In the genomic region with DNA sequence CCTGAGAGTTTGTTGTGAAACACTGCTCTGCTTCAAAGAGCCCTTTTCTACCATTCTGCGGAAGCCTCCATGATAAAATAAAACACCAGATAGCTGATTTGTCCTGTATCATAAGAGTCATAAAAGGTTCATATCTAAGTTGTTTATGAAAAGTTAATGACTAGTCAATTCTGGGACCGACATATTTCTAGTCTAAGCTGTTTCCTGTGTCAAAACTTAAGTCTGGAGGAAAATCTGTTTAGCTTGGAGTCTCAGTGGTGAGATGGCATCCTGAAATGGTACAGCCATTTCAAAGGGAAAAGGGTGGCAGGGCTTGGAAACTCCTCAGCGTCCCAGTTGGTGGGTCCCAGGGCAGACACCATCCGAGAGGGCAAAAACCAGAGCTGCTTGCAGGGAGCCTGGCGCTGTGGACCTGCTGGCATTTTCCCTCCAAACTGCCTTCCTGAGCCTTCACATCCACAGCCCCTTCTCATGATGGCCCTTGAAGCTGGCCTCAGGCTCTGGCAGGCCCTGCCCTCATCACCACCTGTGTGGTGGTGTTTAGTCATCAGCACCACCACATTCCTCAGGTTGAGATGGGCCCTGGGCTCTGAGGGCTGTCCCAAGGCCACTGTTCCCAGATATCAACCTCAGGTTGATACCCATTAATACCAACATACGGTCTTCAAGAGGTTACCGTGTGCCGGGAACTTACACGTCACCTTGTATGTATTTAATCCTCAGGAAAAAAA, we compare ENCODE assay signal across 29 cellular contexts.
DNase-seq lines count a peak whose midpoint lies in the region; ATAC-seq, FAIRE-seq and TF ChIP-seq lines count a peak whose summit lies in the region.
"Had no signal": no experiment of that assay in that cellular context is flagged by ENCODE, and none has a peak within 500 bp of the region (broad histone marks: within the 10 kb centered on the region; RNA-seq: fewer than 3 reads in every experiment).

No MANE protein-coding gene starts in this region.

- no peaks in the 10 kb centered on the region for H4K20me1 ChIP-seq in H1 (replicated peaks in 1 of 2; ENCODE audit: control insufficient read depth in 1 of 2, insufficient read depth in 2 of 2, low read length in 2 of 2)

- H3K23me2 ChIP-seq in H1 (ENCODE audit: low read depth, low read length) = no peaks in the 10 kb centered on the region

- no peaks in the 10 kb centered on the region; the same call in 1 of the 2 replicates for H3K4me1 ChIP-seq in HEK293 (ENCODE audit: control insufficient read depth, insufficient read depth, low read length)
- H3K4me1 ChIP-seq in H1 (replicated peaks in 1 of 4; ENCODE audit: control insufficient read depth in 3 of 4, insufficient read depth in 4 of 4, low read length in 3 of 4) = peaks cover 0 to 4% (median 0%) of the 10 kb centered on the region in 4 experiments; a peak in 1 of 7 replicates
- H3K4me1 ChIP-seq: adrenal gland, HAP-1 had no signal

- CTCF ChIA-PET in HEK293 (lab: Yijun Ruan, JAX) = no interaction called here
- CTCF ChIA-PET in H1 (lab: Charles Lee; ENCODE audit: partially characterized antibody) = interaction anchor here (0.7 to 8.6 kb wide), 6 partner anchors 9 to 124 kb away, joined by 3 to 65 read pairs (median 4); no protein-coding TSS in a partner anchor

- no peak overlapping the region for H4K91ac ChIP-seq in H1 (replicated peaks; ENCODE audit: insufficient read length, low read length)

- H3K4me3 ChIP-seq in HEK293 (ENCODE audit: low read depth, low read length) (no peak overlapping the region), H1 (ENCODE audit: extremely low read depth in 1 of 4, insufficient read depth in 2 of 4, low read depth in 3 of 4, low read length in 4 of 4) (no peak overlapping the region)
- H3K4me3 ChIP-seq: adrenal gland, GM12878, HAP-1, thoracic aorta had no signal

- H3K23ac ChIP-seq in H1 (ENCODE audit: insufficient read length) = no peak overlapping the region

- no peak for TF ChIP-seq EP300 in H1 (IDR thresholded peaks at IDR 0.05; ENCODE audit: borderline replicate concordance in 1 of 2, low read depth in 2 of 2, low read length in 2 of 2)

- no peak overlapping the region for H3K4me2 ChIP-seq in H1 (ENCODE audit: insufficient read depth in 1 of 2, low read depth in 2 of 2, low read length in 2 of 2)

- no peak for FAIRE-seq in H1 (lab: Jason Lieb, UNC)
- FAIRE-seq: GM12878 had no signal

- H3K79me2 ChIP-seq in H1 (ENCODE audit: control insufficient read depth in 1 of 2, insufficient read depth in 2 of 2, low read length in 2 of 2) = no peaks in the 10 kb centered on the region
- H3K79me2 ChIP-seq: parathyroid adenoma had no signal

- no peak overlapping the region for H3K4ac ChIP-seq in H1 (replicated peaks; ENCODE audit: insufficient read length, low read depth, low read length)

- H3K56ac ChIP-seq in H1 (replicated peaks; ENCODE audit: insufficient read length, low read depth, low read length) = no peak overlapping the region

- no peak overlapping the region for H3K18ac ChIP-seq in H1 (ENCODE audit: extremely low read depth, low read length)

- no peak for TF ChIP-seq RAD21 in H1 (IDR thresholded peaks at IDR 0.05 in 1 of 2, conservative IDR thresholded peaks at IDR 0.05 in 1 of 2; ENCODE audit: low read depth in 2 of 2, low read length in 2 of 2)

- POLR2A ChIA-PET in HEK293 (lab: Yijun Ruan, JAX) = no interaction called here
- POLR2A ChIA-PET in H1 (lab: Charles Lee; ENCODE audit: partially characterized antibody) = interaction anchor here (0.7 kb wide), 1 partner anchor 771 kb away, joined by 3 read pairs; no protein-coding TSS in a partner anchor

- H4K5ac ChIP-seq in H1 (ENCODE audit: insufficient read length, low read depth, low read length) = no peak overlapping the region

- H3K9me3 ChIP-seq in HEK293 (ENCODE audit: control insufficient read depth, insufficient read depth, low read depth, low read length) (no peaks in the 10 kb centered on the region), H1 (ENCODE audit: insufficient read depth in 2 of 2, low read depth in 1 of 2, low read length in 1 of 2) (no peaks in the 10 kb centered on the region)
- H3K9me3 ChIP-seq: adrenal gland, BE2C, HAP-1, thoracic aorta had no signal

- 84% methylated on average over 9 of the region's 9 CpGs; no CpG with 5 or more reads in 1 of the 2 experiments for whole genome bisulfite sequencing in H1 (ENCODE audit: extremely low coverage in 1 of 2, insufficient coverage in 1 of 2, insufficient read length in 1 of 2, insufficient replicate concordance in 2 of 2, low coverage in 1 of 2, low lambda C conversion rate in 2 of 2, missing lambda C conversion rate in 1 of 2), 2 experiments

- H3K79me1 ChIP-seq in H1 (ENCODE audit: low read depth, low read length) = no peaks in the 10 kb centered on the region; the same call in 1 of the 2 replicates

- no peaks in the 10 kb centered on the region for H3K27me3 ChIP-seq in H1 (replicated peaks in 1 of 4; ENCODE audit: control insufficient read depth in 3 of 4, extremely low read depth in 1 of 4, insufficient read depth in 3 of 4, low read length in 3 of 4)
- H3K27me3 ChIP-seq: adrenal gland, BE2C had no signal

- no peak overlapping the region for H2BK15ac ChIP-seq in H1 (ENCODE audit: low read length)

- H3K9ac ChIP-seq in H1 (replicated peaks in 1 of 4; ENCODE audit: extremely low read depth in 1 of 4, low read depth in 3 of 4, low read length in 3 of 4) = no peak overlapping the region
- H3K9ac ChIP-seq: parathyroid adenoma had no signal

- no peak overlapping the region for H4K8ac ChIP-seq in H1 (ENCODE audit: extremely low read depth, insufficient read depth, low read length)

- H3K36me3 ChIP-seq in HEK293 (ENCODE audit: control insufficient read depth in 2 of 2, insufficient read depth in 1 of 2, low read length in 2 of 2) (no peaks in the 10 kb centered on the region), H1 (ENCODE audit: control insufficient read depth in 2 of 4, insufficient read depth in 4 of 4, low read length in 3 of 4) (no peaks in the 10 kb centered on the region; a peak in 1 of 8 replicates)
- H3K36me3 ChIP-seq: adrenal gland, BE2C, HAP-1, thoracic aorta had no signal

- H2BK12ac ChIP-seq in H1 (ENCODE audit: low read depth, low read length) = no peak overlapping the region

- no peak overlapping the region for H3K14ac ChIP-seq in H1 (ENCODE audit: insufficient read length)

- H3K27ac ChIP-seq in C4-2B (peak overlapping the region; percentile 15; the same call in 1 of the 2 replicates), HEK293 (ENCODE audit: extremely low read depth, low read depth, low read length) (no peak overlapping the region), H1 (ENCODE audit: low read depth, low read length) (no peak overlapping the region)
- H3K27ac ChIP-seq: adrenal gland, parathyroid adenoma, thoracic aorta had no signal

- no peak overlapping the region for H2BK120ac ChIP-seq in H1 (replicated peaks; ENCODE audit: low read depth, low read length)

- ATAC-seq in HG03135 (IDR thresholded peaks at IDR 0.05; ENCODE audit: unreplicated experiment) = no peak
- ATAC-seq: GM12878; left lobe of liver; stimulated activated naive CD8-positive, alpha-beta T cell treated with anti-CD3 and anti-CD28 coated beads, Interleukin-15, amount 100 ng/mL, for 72 hours had no signal

- H2AFZ ChIP-seq in H1 (ENCODE audit: low read length) = no peak overlapping the region
- H2AFZ ChIP-seq: parathyroid adenoma had no signal

- TF ChIP-seq CTCF in C4-2B (conservative IDR thresholded peaks at IDR 0.05) (no peak), HEK293 (tag by site-specific recombination; IDR thresholded peaks at IDR 0.05) (no peak), H1 (IDR thresholded peaks at IDR 0.05; ENCODE audit: control extremely low read depth in 1 of 3, insufficient read depth in 1 of 3, low read depth in 1 of 3, low read length in 3 of 3) (no peak)

- H2BK20ac ChIP-seq in H1 (ENCODE audit: low read length) = no peak overlapping the region

- 0 out of 2 replicates have a peak overlapping the region, but pooled peaks have one; percentile 70 for H2AK5ac ChIP-seq in H1 (ENCODE audit: low read depth, low read length)

- DNase-seq in H1 (ENCODE audit: low read depth in 1 of 2, low spot score in 2 of 2) (no peak), mesenteric fat pad (ENCODE audit: low spot score) (peak; percentile 83), NOMO-1 treated with dmso at 0.1 percent for 144 hours (lab: John Stamatoyannopoulos, UW; ENCODE audit: unreplicated experiment) (no peak), NCI-H2029 treated with DMSO at 0.1 percent for 48 hours (lab: John Stamatoyannopoulos, UW) (no peak)
- DNase-seq in stimulated activated CD4-positive, alpha-beta T cell treated with anti-CD3 and anti-CD28 coated beads, Interleukin-4, amount 100 ng/mL, for 24 hours = no peak
- DNase-seq: activated CD4-positive, alpha-beta memory T cell treated with anti-CD3 and anti-CD28 coated beads, Interleukin-2, amount 10 ng/mL, durations not matched to agents 7 days and 5 days; activated CD4-positive, alpha-beta T cell treated with anti-CD3 and anti-CD28 coated beads for 1 hour; activated naive CD4-positive, alpha-beta T cell treated with anti-CD3 and anti-CD28 coated beads for 36 hours; adrenal gland; BE2C; CD8-positive, alpha-beta memory T cell; DMS 273 treated with DMSO at 0.1 percent for 48 hours; EL; hypothalamus; NCI-H1092; NCI-H1694; NCI-H446 treated with DMSO at 0.1 percent for 48 hours; NCI-H774; retina; stimulated activated CD4-positive, alpha-beta T cell treated with anti-CD3 and anti-CD28 coated beads, Interleukin-1b, Interleukin-23, amount 100 ng/mL, for 48 hours; stimulated activated naive CD8-positive, alpha-beta T cell treated with anti-CD3 and anti-CD28 coated beads, Interleukin-15, amount 100 ng/mL, for 72 hours had no signal

- H2BK5ac ChIP-seq in H1 (ENCODE audit: low read depth, low read length) = no peak overlapping the region

- TF ChIP-seq POLR2A in H1 (IDR thresholded peaks at IDR 0.05; ENCODE audit: control extremely low read depth in 1 of 2, low read depth in 2 of 2, low read length in 2 of 2) = no peak

TF ChIP-seq in HEK293, 187 proteins besides CTCF, POLR2A, EP300 and RAD21 (continues in another document):
- TF ChIP-seq ZNF629 (tag by site-specific recombination; IDR thresholded peaks at IDR 0.05) (no peak), ZNF473 (tag by site-specific recombination; IDR thresholded peaks at IDR 0.05) (no peak)

TF ChIP-seq in H1, 55 proteins besides CTCF, POLR2A, EP300 and RAD21 (continues in another document):
- TF ChIP-seq SIX5 (IDR thresholded peaks at IDR 0.05; ENCODE audit: low read depth, low read length) = no peak
- no peak for TF ChIP-seq CBX8 (IDR thresholded peaks at IDR 0.05; ENCODE audit: borderline replicate concordance, low read depth, low read length)
- TF ChIP-seq TAF7 (optimal IDR thresholded peaks at IDR 0.05; ENCODE audit: borderline replicate concordance, low read depth, low read length) = no peak
- no peak for TF ChIP-seq GABPA (IDR thresholded peaks at IDR 0.05; ENCODE audit: borderline replicate concordance, insufficient read depth, low read length)
- no peak for TF ChIP-seq RFX5 (IDR thresholded peaks at IDR 0.05; ENCODE audit: borderline replicate concordance, low read depth, low read length)
- TF ChIP-seq BCL11A (IDR thresholded peaks at IDR 0.05; ENCODE audit: low read depth in 2 of 2, low read length in 2 of 2) = no peak
- TF ChIP-seq YY1 (IDR thresholded peaks at IDR 0.05; ENCODE audit: low read depth, low read length) = no peak
- TF ChIP-seq JUN (IDR thresholded peaks at IDR 0.05; ENCODE audit: low read depth, low read length) = no peak
- no peak for TF ChIP-seq KDM4A (IDR thresholded peaks at IDR 0.05; ENCODE audit: low read depth, low read length, severe bottlenecking)
